In genomic region chr1:203625623-203626189, GRCh38 we compare ENCODE assay signal across 8 cellular contexts. TPM values are rescaled to one million over a fixed set of nuclear protein-coding genes. Genes with fewer than 3 reads are reported as not detected.
DNase-seq lines count a peak whose midpoint lies in the region; ATAC-seq and TF ChIP-seq lines count a peak whose summit lies in the region.

No MANE protein-coding gene starts in this region.

- 8% methylated on average over 7 of the region's 7 CpGs for WGBS in right cardiac atrium

- POLR2A ChIA-PET in RWPE1 (lab: Yijun Ruan, JAX; ENCODE audit: low non-redundant PET), result no interaction called here

- H3K36me3 Mint-ChIP-seq in Calu3 (ENCODE audit: insufficient read depth, unreplicated experiment), result peaks cover 20% of the 10 kb centered on the region

- DNase-seq in Calu3 (no peak), HT1080 (ENCODE audit: low read depth) (peak; percentile 52), RWPE1 (ENCODE audit: low spot score) (peak; percentile 90), right cardiac atrium (no peak), sciatic nerve (ENCODE audit: low spot score) (no peak), SHP77 treated with DMSO at 0.1 percent for 48 hours (lab: John Stamatoyannopoulos, UW) (no peak)

- ATAC-seq in right cardiac atrium, result peak; percentile 51 to 60
- peak; percentile 47 for ATAC-seq in sciatic nerve
- ATAC-seq in GM19023 (IDR thresholded peaks at IDR 0.05; ENCODE audit: unreplicated experiment), result no peak

- CTCF ChIA-PET in Calu3 (lab: Charles Lee), result interaction anchor here (1.2 to 1.6 kb wide), 5 partner anchors 10 to 121 kb away, joined by 4 to 12 read pairs (median 6); no protein-coding TSS in a partner anchor
- CTCF ChIA-PET in RWPE1 (lab: Yijun Ruan, JAX), result interaction anchor here (0.6 to 4.0 kb wide), 13 partner anchors 14 to 567 kb away, joined by 3 to 15 read pairs (median 3); no protein-coding TSS in a partner anchor

- no peaks in the 10 kb centered on the region for H3K9me3 Mint-ChIP-seq in Calu3 (ENCODE audit: low read depth, unreplicated experiment)

- H3K27ac ChIP-seq in RWPE1 (peak overlapping the region; percentile 94), angular gyrus (ENCODE audit: low read depth, low read length) (peak overlapping the region; percentile 76), right cardiac atrium (ENCODE audit: low read length) (peak overlapping the region; percentile 37)

- BruUV-seq in Calu3 (replicated peaks; lab: Mats Ljungman, UMichigan), result no TSS peak

- H3K4me1 ChIP-seq in right cardiac atrium (ENCODE audit: control insufficient read depth, insufficient read depth, low read length), result peaks cover 9% of the 10 kb centered on the region

- peaks cover 54% of the 10 kb centered on the region for H3K27me3 Mint-ChIP-seq in Calu3 (ENCODE audit: unreplicated experiment)

- intact Hi-C loops in Calu3 (cut with micrococcal nuclease; ENCODE audit: unreplicated experiment), result loop anchor here (10.0 kb wide), 1 partner anchor 121 kb away; no protein-coding TSS in a partner anchor
- intact Hi-C loops in right cardiac atrium (cut with DNase I), result loop anchor here (2.0 to 10.0 kb wide), 7 partner anchors 47 to 149 kb away; no protein-coding TSS in a partner anchor
- intact Hi-C loops in sciatic nerve (cut with DNase I), result loop anchor here (5.0 to 10.0 kb wide), 2 partner anchors 67 to 121 kb away; no protein-coding TSS in a partner anchor

- TF ChIP-seq CTCF in Calu3 (IDR thresholded peaks at IDR 0.05; ENCODE audit: unreplicated experiment) (no peak), RWPE1 (conservative IDR thresholded peaks at IDR 0.05; ENCODE audit: low read depth) (no peak; the same call in 1 of the 2 replicates)

- peaks cover 43% of the 10 kb centered on the region for H3K4me1 Mint-ChIP-seq in Calu3 (ENCODE audit: low read depth, unreplicated experiment)

- H3K4me3 ChIP-seq in right cardiac atrium (ENCODE audit: low read length), result no peak overlapping the region

- no peaks in the 10 kb centered on the region for H3K9me3 ChIP-seq in right cardiac atrium (ENCODE audit: control insufficient read depth, low read length)

- peak overlapping the region; percentile 22 for H3K4me3 Mint-ChIP-seq in Calu3 (ENCODE audit: low read depth, unreplicated experiment)

- peak overlapping the region; percentile 54 for H3K27ac Mint-ChIP-seq in Calu3 (ENCODE audit: unreplicated experiment)

- H3K27me3 ChIP-seq in right cardiac atrium (ENCODE audit: control insufficient read depth, insufficient read depth), result no peaks in the 10 kb centered on the region

RNA-seq across cellular contexts. Expression of gene ATP2B4, which starts 0.9 kb away (rescaled TPM):
- total RNA-seq in Calu3 (2022) (1.9 and 3.9 TPM in 2 replicates), right cardiac atrium (100 to 1,000 TPM in 3 of 4 donors, 10 to 100 TPM in 1; 97.0 to 132 (median 112) TPM), sciatic nerve (107 TPM)
- 10.7 and 15.8 TPM in 2 replicates for total RNA-seq in HT1080 (2014; rRNA removed; shearing (Covaris generic))
- polyA plus RNA-seq in HT1080 (2015; cell fraction: cytosol; rRNA removed), result 11.5 and 15.2 TPM in 2 replicates
- 50.5 and 52.5 TPM in 2 replicates for polyA plus RNA-seq in HT1080 (2015; cell fraction: nucleus; rRNA removed)
- 65.7 TPM for polyA plus RNA-seq in right cardiac atrium

Comparison
In these comparisons a context has a peak if more than half of its experiments do, and no peak if none do; other contexts are left out.
1. DNase-seq: peak in HT1080 (single experiment) and RWPE1 (single experiment); none in Calu3 (single experiment), right cardiac atrium (0 of 3), sciatic nerve (single experiment) and SHP77 treated with DMSO at 0.1 percent for 48 hours (single experiment).
2. H3K27ac ChIP-seq: peak in every context shown above with its lines; median percentile 94 in RWPE1; 76 in angular gyrus; 37 in right cardiac atrium.